ENCODE assay signal across 20 cellular contexts in the genomic region with DNA sequence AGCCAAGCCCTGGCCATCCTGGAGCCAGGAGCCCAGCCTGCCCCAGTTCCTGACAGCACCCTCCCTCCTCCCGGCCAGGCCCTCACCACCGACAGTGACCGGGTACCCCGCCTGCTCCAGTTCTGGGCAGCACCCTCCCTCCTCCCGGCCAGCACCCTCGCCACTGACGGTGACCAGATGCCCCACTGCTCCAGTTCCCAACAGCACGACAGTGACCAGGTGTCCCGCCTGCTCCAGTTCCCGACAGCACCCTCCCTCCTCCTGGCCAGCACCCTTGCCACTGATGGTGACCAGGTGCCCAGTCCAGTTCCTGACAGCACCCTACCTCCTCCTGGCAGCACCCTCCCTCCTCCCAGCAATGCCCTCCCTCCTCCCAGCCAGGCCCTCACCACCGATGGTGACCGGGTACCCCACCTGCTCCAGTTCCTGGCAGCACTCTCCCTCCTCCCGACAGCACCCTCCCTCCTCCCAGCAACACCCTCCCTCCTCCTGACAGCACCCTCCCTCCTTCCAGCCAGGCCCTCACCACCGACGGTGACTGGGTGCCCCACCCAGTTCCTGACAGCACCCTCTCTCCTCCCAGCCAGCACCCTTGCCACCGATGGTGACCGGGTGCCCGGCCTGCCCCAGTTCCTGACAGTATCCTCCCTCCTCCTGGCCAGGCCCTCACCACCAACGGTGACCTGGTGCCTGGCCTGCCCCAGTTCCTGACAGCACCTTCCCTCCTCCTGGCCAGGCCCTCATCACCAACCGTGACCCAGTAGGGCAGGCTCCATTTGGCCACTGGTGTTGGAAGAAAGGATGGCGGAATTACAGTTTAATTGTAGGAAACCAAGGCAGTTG. TPM values are rescaled to one million over a fixed set of nuclear protein-coding genes. Genes with fewer than 3 reads are reported as not detected.
DNase-seq lines count a peak whose midpoint lies in the region; ATAC-seq and TF ChIP-seq lines count a peak whose summit lies in the region.
"Had no signal": no experiment of that assay in that cellular context is flagged by ENCODE, and none has a peak within 500 bp of the region (broad histone marks: within the 10 kb centered on the region; RNA-seq: fewer than 3 reads in every experiment).

No MANE protein-coding gene starts in this region.

- TF ChIP-seq POLR2A in gastrocnemius medialis (IDR thresholded peaks at IDR 0.05): no peak

- H3K4me1 ChIP-seq in HEK293 (ENCODE audit: control insufficient read depth, insufficient read depth, low read length) (no peaks in the 10 kb centered on the region), right atrium auricular region (peaks cover 0 to 38% of the 10 kb centered on the region in 2 donors), gastrocnemius medialis (peaks cover 5 to 13% of the 10 kb centered on the region in 2 donors)

- H3K36me3 ChIP-seq in HEK293 (ENCODE audit: control insufficient read depth in 2 of 2, insufficient read depth in 1 of 2, low read length in 2 of 2): no peaks in the 10 kb centered on the region
- H3K36me3 ChIP-seq in right atrium auricular region: peaks cover 3% of the 10 kb centered on the region
- H3K36me3 ChIP-seq in gastrocnemius medialis: no peaks in the 10 kb centered on the region
- H3K36me3 ChIP-seq: MG63 had no signal

- in situ Hi-C loops in gastrocnemius medialis (cut with MboI; ENCODE audit: low sequenced_read_pairs in 4 of 4): no loop called here

- H3K27me3 ChIP-seq in right atrium auricular region (no peaks in the 10 kb centered on the region), gastrocnemius medialis (no peaks in the 10 kb centered on the region)
- H3K27me3 ChIP-seq: MG63 had no signal

- CTCF ChIA-PET in HEK293 (lab: Yijun Ruan, JAX): no interaction called here

- POLR2A ChIA-PET in HEK293 (lab: Yijun Ruan, JAX): no interaction called here

- H3K4me3 ChIP-seq in HEK293 (ENCODE audit: low read depth, low read length): no peak overlapping the region
- H3K4me3 ChIP-seq in right atrium auricular region: no peak overlapping the region
- H3K4me3 ChIP-seq in gastrocnemius medialis: no peak overlapping the region
- H3K4me3 ChIP-seq: MG63 had no signal

- H3K9me3 ChIP-seq in HEK293 (ENCODE audit: control insufficient read depth, insufficient read depth, low read depth, low read length) (no peaks in the 10 kb centered on the region), right atrium auricular region (no peaks in the 10 kb centered on the region), gastrocnemius medialis (no peaks in the 10 kb centered on the region)
- H3K9me3 ChIP-seq: MG63 had no signal

- TF ChIP-seq CTCF in HEK293 (tag by site-specific recombination; IDR thresholded peaks at IDR 0.05) (no peak), right atrium auricular region (IDR thresholded peaks at IDR 0.05) (no peak), gastrocnemius medialis (IDR thresholded peaks at IDR 0.05 in 4 of 5, conservative IDR thresholded peaks at IDR 0.05 in 1 of 5) (no peak)

- no peak; the same call in 2 of the 3 replicates for ATAC-seq in SK-N-SH treated with all-trans-retinoic acid at 6 μM for 48 hours
- ATAC-seq in gastrocnemius medialis: peak; percentile 33 to 51
- no peak for ATAC-seq in HG02759 (IDR thresholded peaks at IDR 0.05; ENCODE audit: unreplicated experiment)
- no peak for ATAC-seq in GM18519 (IDR thresholded peaks at IDR 0.05; ENCODE audit: low FRiP score, unreplicated experiment)

- intact Hi-C loops in gastrocnemius medialis (cut with DNase I; ENCODE audit: low total_unique reads): no loop called here

- DNase-seq in right atrium auricular region (ENCODE audit: low spot score) (no peak), gastrocnemius medialis (peak; percentile 32 to 52), NCI-H2107 treated with DMSO at 0.1 percent for 48 hours (lab: John Stamatoyannopoulos, UW; ENCODE audit: unreplicated experiment) (no peak), RKO (ENCODE audit: low spot score) (no peak)
- DNase-seq: activated CD4-positive, alpha-beta memory T cell treated with anti-CD3 and anti-CD28 coated beads for 36 hours; Calu3; foreskin melanocyte; GDM1; MG63; NCI-H1694 treated with DMSO at 0.1 percent for 48 hours; NCI-H69; nephron progenitor cell; OCI-M1; stimulated activated CD4-positive, alpha-beta T cell treated with anti-CD3 and anti-CD28 coated beads, Interleukin-2, amount 100 ng/mL, for 24 hours had no signal

- H3K27ac ChIP-seq in HEK293 (ENCODE audit: extremely low read depth, low read depth, low read length) (no peak overlapping the region), right atrium auricular region (peak overlapping the region; percentile 73 to 77), gastrocnemius medialis (peak overlapping the region; percentile 44 to 48 (median 47))

TF ChIP-seq in HEK293, 187 proteins besides CTCF, POLR2A, EP300 and RAD21 (continues in another document):
- TF ChIP-seq ZNF114 (tag by site-specific recombination; IDR thresholded peaks at IDR 0.05) (no peak), ZNF2 (tag by site-specific recombination; IDR thresholded peaks at IDR 0.05) (no peak), ZBTB1 (tag by site-specific recombination; IDR thresholded peaks at IDR 0.05) (no peak), ZNF670 (tag by site-specific recombination; IDR thresholded peaks at IDR 0.05; ENCODE audit: low read depth) (no peak), SP7 (tag by site-specific recombination; IDR thresholded peaks at IDR 0.05) (no peak), ZFP3 (tag by site-specific recombination; IDR thresholded peaks at IDR 0.05; ENCODE audit: low read depth) (no peak), ZNF311 (tag by site-specific recombination; IDR thresholded peaks at IDR 0.05; ENCODE audit: borderline replicate concordance) (no peak), ZNF133 (tag by site-specific recombination; IDR thresholded peaks at IDR 0.05) (no peak)
- TF ChIP-seq, protein P1, sequence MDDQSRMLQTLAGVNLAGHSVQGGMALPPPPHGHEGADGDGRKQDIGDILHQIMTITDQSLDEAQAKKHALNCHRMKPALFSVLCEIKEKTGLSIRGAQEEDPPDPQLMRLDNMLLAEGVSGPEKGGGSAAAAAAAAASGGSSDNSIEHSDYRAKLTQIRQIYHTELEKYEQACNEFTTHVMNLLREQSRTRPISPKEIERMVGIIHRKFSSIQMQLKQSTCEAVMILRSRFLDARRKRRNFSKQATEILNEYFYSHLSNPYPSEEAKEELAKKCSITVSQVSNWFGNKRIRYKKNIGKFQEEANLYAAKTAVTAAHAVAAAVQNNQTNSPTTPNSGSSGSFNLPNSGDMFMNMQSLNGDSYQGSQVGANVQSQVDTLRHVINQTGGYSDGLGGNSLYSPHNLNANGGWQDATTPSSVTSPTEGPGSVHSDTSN (CRISPR knock-in tag; IDR thresholded peaks at IDR 0.05): no peak
- TF ChIP-seq, protein P2, sequence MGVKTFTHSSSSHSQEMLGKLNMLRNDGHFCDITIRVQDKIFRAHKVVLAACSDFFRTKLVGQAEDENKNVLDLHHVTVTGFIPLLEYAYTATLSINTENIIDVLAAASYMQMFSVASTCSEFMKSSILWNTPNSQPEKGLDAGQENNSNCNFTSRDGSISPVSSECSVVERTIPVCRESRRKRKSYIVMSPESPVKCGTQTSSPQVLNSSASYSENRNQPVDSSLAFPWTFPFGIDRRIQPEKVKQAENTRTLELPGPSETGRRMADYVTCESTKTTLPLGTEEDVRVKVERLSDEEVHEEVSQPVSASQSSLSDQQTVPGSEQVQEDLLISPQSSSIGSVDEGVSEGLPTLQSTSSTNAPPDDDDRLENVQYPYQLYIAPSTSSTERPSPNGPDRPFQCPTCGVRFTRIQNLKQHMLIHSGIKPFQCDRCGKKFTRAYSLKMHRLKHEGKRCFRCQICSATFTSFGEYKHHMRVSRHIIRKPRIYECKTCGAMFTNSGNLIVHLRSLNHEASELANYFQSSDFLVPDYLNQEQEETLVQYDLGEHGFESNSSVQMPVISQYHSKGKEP (tag by site-specific recombination; IDR thresholded peaks at IDR 0.05): no peak

TF ChIP-seq in SK-N-SH treated with all-trans-retinoic acid at 6 μM for 48 hours, 23 proteins besides CTCF, POLR2A, EP300 and RAD21:
- TF ChIP-seq SNAI2 (CRISPR knock-in tag; IDR thresholded peaks at IDR 0.05) (no peak), TCF4 (CRISPR knock-in tag; IDR thresholded peaks at IDR 0.05; ENCODE audit: borderline replicate concordance) (peak; percentile 73; the same call in 1 of the 2 replicates)
TF ChIP-seq in SK-N-SH treated with all-trans-retinoic acid at 6 μM for 48 hours: peak in this region for 1.

RNA-seq across cellular contexts. Expression of gene VIPR2, which starts 40.3 kb away (rescaled TPM):
- total RNA-seq in right atrium auricular region: 10 to 100 TPM in 1 of 2 donors, 1 to 10 TPM in 1; 3.8 to 13.4 TPM
- 1 to 10 TPM in 2 of 4 donors, under 1 TPM in 2; 0.39 to 2.2 (median 0.80) TPM for total RNA-seq in gastrocnemius medialis
- total RNA-seq: B cell, Calu3, endothelial cell of umbilical vein had no signal

Comparison
In these comparisons a context has a peak if more than half of its experiments do, and no peak if none do; other contexts are left out.
1. ATAC-seq: peak in gastrocnemius medialis (2 of 2); none in SK-N-SH treated with all-trans-retinoic acid at 6 μM for 48 hours (single experiment), HG02759 (single experiment) and GM18519 (single experiment).
2. DNase-seq: peak in gastrocnemius medialis (2 of 2); none in right atrium auricular region (single experiment), NCI-H2107 treated with DMSO at 0.1 percent for 48 hours (single experiment) and RKO (single experiment).